8 cellular contexts compared by ENCODE assay signal in genomic region chr7:143382126-143382790, GRCh38. TPM values are rescaled to one million over a fixed set of nuclear protein-coding genes. Genes with fewer than 3 reads are reported as not detected.
DNase-seq lines count a peak whose midpoint lies in the region; ATAC-seq, FAIRE-seq and TF ChIP-seq lines count a peak whose summit lies in the region.

No MANE protein-coding gene starts in this region.

- TSS peak; percentile 34 for BruUV-seq in K562 (replicated peaks; lab: Mats Ljungman, UMichigan)

- CTCF ChIA-PET in activated CD8-positive, alpha-beta memory T cell treated with anti-CD3 and anti-CD28 coated beads, Interleukin-2, amount 10 ng/mL, durations not matched to agents 7 days and 5 days (lab: Charles Lee): interaction anchor here (1.3 to 3.6 kb wide), 3 partner anchors 26 to 83 kb away, joined by 3 to 46 read pairs (median 5); partner anchors contain the start of gene EPHA1
- CTCF ChIA-PET in K562 (lab: Yijun Ruan, JAX; ENCODE audit: low intra/inter-chr PET ratio): interaction anchor here (0.6 kb wide), 1 partner anchor 65 kb away, joined by 5 read pairs; no protein-coding TSS in a partner anchor

- intact Hi-C loops in K562 (cut with micrococcal nuclease): loop anchor here (5.0 kb wide), 1 partner anchor 35 kb away; no protein-coding TSS in a partner anchor
- intact Hi-C loops in lower leg skin (cut with DNase I; ENCODE audit: low total_unique reads): no loop called here
- intact Hi-C loops in tibial artery (cut with DNase I; ENCODE audit: low total_unique reads): loop anchor here (5.0 kb wide), 1 partner anchor 35 kb away; no protein-coding TSS in a partner anchor

- H3K9me3 ChIP-seq in K562 (replicated peaks; ENCODE audit: control insufficient read depth, insufficient read depth, low read depth, low read length): no peaks in the 10 kb centered on the region
- no peaks in the 10 kb centered on the region for H3K9me3 ChIP-seq in tibial artery

- no peak for TF ChIP-seq RAD21 in K562 (CRISPR knock-in tag; conservative IDR thresholded peaks at IDR 0.05 in 1 of 2, IDR thresholded peaks at IDR 0.05 in 1 of 2)

- FAIRE-seq in K562 (lab: Jason Lieb, UNC): no peak

- no peaks in the 10 kb centered on the region for H3K9me3 Mint-ChIP-seq in activated CD8-positive, alpha-beta memory T cell treated with anti-CD3 and anti-CD28 coated beads, Interleukin-2, amount 10 ng/mL, durations not matched to agents 7 days and 5 days (ENCODE audit: low read depth)

- H4K20me1 ChIP-seq in K562 (replicated peaks; ENCODE audit: control insufficient read depth, insufficient read depth, low read length): peaks cover 8% of the 10 kb centered on the region

- no peaks in the 10 kb centered on the region for H3K27me3 Mint-ChIP-seq in activated CD8-positive, alpha-beta memory T cell treated with anti-CD3 and anti-CD28 coated beads, Interleukin-2, amount 10 ng/mL, durations not matched to agents 7 days and 5 days

- H3K4me2 ChIP-seq in K562 (ENCODE audit: insufficient read depth, low read length): peak overlapping the region; percentile 64

- H3K27me3 ChIP-seq in K562 (ENCODE audit: control insufficient read depth in 2 of 2, insufficient read depth in 2 of 2, low read length in 2 of 2): no peaks in the 10 kb centered on the region
- H3K27me3 ChIP-seq in tibial artery: no peaks in the 10 kb centered on the region

- no peak for TF ChIP-seq CTCF in K562 (IDR thresholded peaks at IDR 0.05 in 2 of 3, conservative IDR thresholded peaks at IDR 0.05 in 1 of 3; ENCODE audit: insufficient read depth in 2 of 3, low read depth in 1 of 3, low read length in 3 of 3)
- TF ChIP-seq CTCF in lower leg skin (IDR thresholded peaks at IDR 0.05): no peak
- TF ChIP-seq CTCF in tibial artery (IDR thresholded peaks at IDR 0.05): no peak

- POLR2A ChIA-PET in K562 (lab: Yijun Ruan, JAX): interaction anchor here (1.2 to 4.0 kb wide), 3 partner anchors 10 to 12 kb away, joined by 4 to 29 read pairs (median 13); no protein-coding TSS in a partner anchor

- peaks cover 13% of the 10 kb centered on the region for H3K9me1 ChIP-seq in K562 (ENCODE audit: control insufficient read depth, insufficient read depth, low read length)

- H3K4me3 ChIP-seq in K562 (peak overlapping the region; percentile 72), lower leg skin (ENCODE audit: low read depth, poor library complexity, severe bottlenecking) (peak overlapping the region; percentile 89), tibial artery (peak overlapping the region; percentile 69 to 98)

- H3K4me1 ChIP-seq in K562 (replicated peaks in 1 of 2; ENCODE audit: control insufficient read depth in 2 of 2, insufficient read depth in 2 of 2, low read length in 2 of 2): peaks cover 21 to 37% of the 10 kb centered on the region in 2 experiments; a peak in 4 of 5 replicates
- H3K4me1 ChIP-seq in tibial artery: peaks cover 0 to 71% (median 62%) of the 10 kb centered on the region in 4 donors

- in situ Hi-C loops in K562 (cut with MboI): no loop called here

- H3K9ac ChIP-seq in K562 (ENCODE audit: insufficient read depth in 1 of 2, low read depth in 2 of 2, low read length in 2 of 2): peak overlapping the region; percentile 92 to 94

- TF ChIP-seq EP300 in K562 (IDR thresholded peaks at IDR 0.05; ENCODE audit: low read length): no peak

- ATAC-seq in activated CD8-positive, alpha-beta memory T cell treated with anti-CD3 and anti-CD28 coated beads, Interleukin-2, amount 10 ng/mL, durations not matched to agents 7 days and 5 days: no peak
- ATAC-seq in K562 (no peak), GM18520 (IDR thresholded peaks at IDR 0.05; ENCODE audit: unreplicated experiment) (no peak), GM19452 (IDR thresholded peaks at IDR 0.05; ENCODE audit: unreplicated experiment) (no peak)

- H2AFZ ChIP-seq in K562 (ENCODE audit: low read depth, low read length): peak overlapping the region; percentile 14; the same call in 1 of the 2 replicates

- peaks cover 39% of the 10 kb centered on the region; the same call in 2 of the 3 replicates for H3K36me3 ChIP-seq in K562 (ENCODE audit: control insufficient read depth, insufficient read depth, low read length)
- H3K36me3 ChIP-seq in tibial artery: peaks cover 0 to 15% (median 2%) of the 10 kb centered on the region in 3 donors

- H3K79me2 ChIP-seq in K562 (ENCODE audit: control insufficient read depth, insufficient read depth, low read length): peaks cover 12% of the 10 kb centered on the region

- TF ChIP-seq POLR2A in K562 (conservative IDR thresholded peaks at IDR 0.05): no peak; the same call in 1 of the 2 replicates
- no peak for TF ChIP-seq POLR2A in lower leg skin (IDR thresholded peaks at IDR 0.05)

- DNase-seq in activated CD8-positive, alpha-beta memory T cell treated with anti-CD3 and anti-CD28 coated beads, Interleukin-2, amount 10 ng/mL, durations not matched to agents 7 days and 5 days: no peak
- DNase-seq in activated CD8-positive, alpha-beta memory T cell treated with anti-CD3 and anti-CD28 coated beads, Interleukin-2, amount 50 U/mL, for 48 hours: no peak
- peak in 3 of 4 experiments; percentile 27 to 75 (median 71) for DNase-seq in K562 (ENCODE audit: extremely low read depth in 1 of 4, low spot score in 3 of 4)
- DNase-seq in lower leg skin (ENCODE audit: low spot score in 2 of 2): peak in 1 of 2 donors; percentile 84
- DNase-seq in tibial artery: peak in 1 of 2 donors; percentile 67
- DNase-seq in stimulated activated CD4-positive, alpha-beta T cell treated with anti-CD3 and anti-CD28 coated beads, Interleukin-2, amount 100 ng/mL, for 24 hours: no peak

- H3K4me3 Mint-ChIP-seq in activated CD8-positive, alpha-beta memory T cell treated with anti-CD3 and anti-CD28 coated beads, Interleukin-2, amount 10 ng/mL, durations not matched to agents 7 days and 5 days: no peak overlapping the region

- H3K4me1 Mint-ChIP-seq in activated CD8-positive, alpha-beta memory T cell treated with anti-CD3 and anti-CD28 coated beads, Interleukin-2, amount 10 ng/mL, durations not matched to agents 7 days and 5 days: peaks cover 21% of the 10 kb centered on the region

- H3K27ac Mint-ChIP-seq in activated CD8-positive, alpha-beta memory T cell treated with anti-CD3 and anti-CD28 coated beads, Interleukin-2, amount 10 ng/mL, durations not matched to agents 7 days and 5 days: peak overlapping the region; percentile 33

- 54% methylated on average over 17 of the region's 21 CpGs for WGBS in K562 (ENCODE audit: insufficient coverage, low coverage, missing lambda C conversion rate)
- 20 to 28% methylated on average over 9 to 15 of the region's 21 CpGs for WGBS in lower leg skin, 2 donors

- H3K27ac ChIP-seq in K562 (ENCODE audit: extremely low read depth, low read depth, low read length) (peak overlapping the region; percentile 94), tibial artery (peak overlapping the region; percentile 96 to 100)

- peaks cover 6% of the 10 kb centered on the region for H3K36me3 Mint-ChIP-seq in activated CD8-positive, alpha-beta memory T cell treated with anti-CD3 and anti-CD28 coated beads, Interleukin-2, amount 10 ng/mL, durations not matched to agents 7 days and 5 days

RNA-seq across cellular contexts. Expression of gene ZYX, which starts 1.1 kb away (rescaled TPM):
- total RNA-seq in activated CD8-positive, alpha-beta memory T cell treated with anti-CD3 and anti-CD28 coated beads, Interleukin-2, amount 10 ng/mL, durations not matched to agents 7 days and 5 days: 100 to 1,000 TPM; 173 to 212 TPM
- 38.7 and 99.5 TPM in 2 replicates for total RNA-seq in K562 (2011; cell fraction: chromatin; rRNA removed; ENCODE audit: low replicate concordance)
- total RNA-seq in K562 (2011; cell fraction: nucleolus; rRNA removed): 54.7 and 66.9 TPM in 2 replicates
- total RNA-seq in K562 (2011; cell fraction: nucleoplasm; rRNA removed): 41.5 and 64.4 TPM in 2 replicates
- 26.9 and 37.8 TPM in 2 replicates for total RNA-seq in K562 (2014; rRNA removed)
- 9.2 and 11.5 TPM in 2 replicates for total RNA-seq in K562 (2014; rRNA removed; fragmentation: Illumina TruSeq; extraction: Trizol)
- total RNA-seq in K562 (2015; rRNA removed; fragmentation: Illumina TruSeq; extraction: Trizol): 15.7 and 17.3 TPM in 2 replicates
- total RNA-seq in K562 (2021): 114 and 130 TPM in 2 replicates
- 9.0 and 18.5 TPM in 2 replicates for polyA plus RNA-seq in K562 (2011; rRNA removed)
- polyA plus RNA-seq in K562 (2011; cell fraction: cytosol; rRNA removed): 15.7 and 26.2 TPM in 2 replicates
- 53.7 and 98.4 TPM in 2 replicates for polyA plus RNA-seq in K562 (2011; cell fraction: nucleus; rRNA removed)
- polyA plus RNA-seq in K562 (2012): 141 and 252 TPM in 2 replicates
- 81.7 and 116 TPM in 2 replicates for polyA plus RNA-seq in K562 (2014; fragmentation: Illumina TruSeq; extraction: Trizol)
- polyA plus RNA-seq in K562 (2014; fragmentation: Nextera tagmentation; extraction: Ambion mirVana): 1 to 10 TPM; 1.8 to 3.1 TPM
- 30.0 and 35.0 TPM in 2 replicates for polyA plus RNA-seq in K562 (2014; rRNA removed)
- 8.3 and 9.5 TPM in 2 replicates for polyA minus RNA-seq in K562 (2011; rRNA and poly(A)+ RNA removed)
- 57.5 and 83.9 TPM in 2 replicates for polyA minus RNA-seq in K562 (2011; cell fraction: cytosol; rRNA and poly(A)+ RNA removed)
- 35.4 and 38.0 TPM in 2 replicates for polyA minus RNA-seq in K562 (2011; cell fraction: nucleus; rRNA and poly(A)+ RNA removed)
- total RNA-seq in lower leg skin: 10 to 100 TPM; 45.6 to 91.1 (median 60.9) TPM

RNA-seq across cellular contexts. Expression of gene FAM131B, which starts 19.7 kb away (rescaled TPM):
- total RNA-seq in activated CD8-positive, alpha-beta memory T cell treated with anti-CD3 and anti-CD28 coated beads, Interleukin-2, amount 10 ng/mL, durations not matched to agents 7 days and 5 days: 1 to 10 TPM; 2.3 to 2.6 TPM
- total RNA-seq in K562 (2011; cell fraction: chromatin; rRNA removed; ENCODE audit: low replicate concordance): 0.07 TPM in 1 of 2 replicates, not detected in the other
- total RNA-seq in K562 (2011; cell fraction: nucleolus; rRNA removed): not detected in 2 replicates
- not detected in 2 replicates for total RNA-seq in K562 (2011; cell fraction: nucleoplasm; rRNA removed)
- not detected in 2 replicates for total RNA-seq in K562 (2014; rRNA removed)
- total RNA-seq in K562 (2014; rRNA removed; fragmentation: Illumina TruSeq; extraction: Trizol): not detected in 2 replicates
- total RNA-seq in K562 (2015; rRNA removed; fragmentation: Illumina TruSeq; extraction: Trizol): not detected in 2 replicates
- total RNA-seq in K562 (2021): 0.04 TPM in 2 replicates
- polyA plus RNA-seq in K562 (2011; rRNA removed): 0.03 and 0.11 TPM in 2 replicates
- polyA plus RNA-seq in K562 (2011; cell fraction: cytosol; rRNA removed): not detected in 2 replicates
- 0.09 TPM in 1 of 2 replicates, not detected in the other for polyA plus RNA-seq in K562 (2011; cell fraction: nucleus; rRNA removed)
- 0.03 TPM in 2 replicates for polyA plus RNA-seq in K562 (2012)
- polyA plus RNA-seq in K562 (2014; fragmentation: Illumina TruSeq; extraction: Trizol): not detected in 2 replicates
- not detected for polyA plus RNA-seq in K562 (2014; fragmentation: Nextera tagmentation; extraction: Ambion mirVana)
- not detected in 2 replicates for polyA plus RNA-seq in K562 (2014; rRNA removed)
- not detected in 2 replicates for polyA minus RNA-seq in K562 (2011; rRNA and poly(A)+ RNA removed)
- 0.29 TPM in 1 of 2 replicates, not detected in the other for polyA minus RNA-seq in K562 (2011; cell fraction: cytosol; rRNA and poly(A)+ RNA removed)
- 0.33 TPM in 1 of 2 replicates, not detected in the other for polyA minus RNA-seq in K562 (2011; cell fraction: nucleus; rRNA and poly(A)+ RNA removed)
- total RNA-seq in lower leg skin: 1 to 10 TPM in 1 of 4 donors, under 1 TPM in 2, not detected in 1; 0.27 to 1.4 (median 0.42) TPM

RNA-seq across cellular contexts. Expression of gene EPHA1, which starts 26.4 kb away (rescaled TPM):
- 1 to 10 TPM in 1 of 2 experiments, under 1 TPM in 1; 0.47 to 1.6 TPM for total RNA-seq in activated CD8-positive, alpha-beta memory T cell treated with anti-CD3 and anti-CD28 coated beads, Interleukin-2, amount 10 ng/mL, durations not matched to agents 7 days and 5 days
- 0.37 TPM in 1 of 2 replicates, not detected in the other for total RNA-seq in K562 (2011; cell fraction: chromatin; rRNA removed; ENCODE audit: low replicate concordance)
- 0.26 and 0.67 TPM in 2 replicates for total RNA-seq in K562 (2011; cell fraction: nucleolus; rRNA removed)
- total RNA-seq in K562 (2011; cell fraction: nucleoplasm; rRNA removed): 0.37 TPM in 1 of 2 replicates, not detected in the other
- not detected in 2 replicates for total RNA-seq in K562 (2014; rRNA removed)
- not detected in 2 replicates for total RNA-seq in K562 (2014; rRNA removed; fragmentation: Illumina TruSeq; extraction: Trizol)
- total RNA-seq in K562 (2015; rRNA removed; fragmentation: Illumina TruSeq; extraction: Trizol): not detected in 2 replicates
- total RNA-seq in K562 (2021): 0.22 and 0.25 TPM in 2 replicates
- 0.07 and 0.32 TPM in 2 replicates for polyA plus RNA-seq in K562 (2011; rRNA removed)
- 0.03 and 0.39 TPM in 2 replicates for polyA plus RNA-seq in K562 (2011; cell fraction: cytosol; rRNA removed)
- polyA plus RNA-seq in K562 (2011; cell fraction: nucleus; rRNA removed): 0.25 and 1.1 TPM in 2 replicates
- 2.7 and 3.5 TPM in 2 replicates for polyA plus RNA-seq in K562 (2012)
- polyA plus RNA-seq in K562 (2014; fragmentation: Illumina TruSeq; extraction: Trizol): not detected in 2 replicates
- polyA plus RNA-seq in K562 (2014; fragmentation: Nextera tagmentation; extraction: Ambion mirVana): not detected
- 0.05 and 0.57 TPM in 2 replicates for polyA plus RNA-seq in K562 (2014; rRNA removed)
- polyA minus RNA-seq in K562 (2011; rRNA and poly(A)+ RNA removed): 0.14 TPM in 1 of 2 replicates, not detected in the other
- polyA minus RNA-seq in K562 (2011; cell fraction: cytosol; rRNA and poly(A)+ RNA removed): not detected in 2 replicates
- 0.54 TPM in 1 of 2 replicates, not detected in the other for polyA minus RNA-seq in K562 (2011; cell fraction: nucleus; rRNA and poly(A)+ RNA removed)
- total RNA-seq in lower leg skin: 10 to 100 TPM; 51.7 to 94.5 (median 64.2) TPM

Comparison
In these comparisons a context has a peak if more than half of its experiments do, and no peak if none do; other contexts are left out.
1. DNase-seq: peak in K562 (3 of 4); none in activated CD8-positive, alpha-beta memory T cell treated with anti-CD3 and anti-CD28 coated beads, Interleukin-2, amount 10 ng/mL, durations not matched to agents 7 days and 5 days (single experiment), activated CD8-positive, alpha-beta memory T cell treated with anti-CD3 and anti-CD28 coated beads, Interleukin-2, amount 50 U/mL, for 48 hours (single experiment) and stimulated activated CD4-positive, alpha-beta T cell treated with anti-CD3 and anti-CD28 coated beads, Interleukin-2, amount 100 ng/mL, for 24 hours (0 of 2).
2. RNA of gene EPHA1, which starts 26.4 kb away (total RNA-seq): 51.7 to 94.5 TPM in lower leg skin; 0.47 to 1.6 TPM in activated CD8-positive, alpha-beta memory T cell treated with anti-CD3 and anti-CD28 coated beads, Interleukin-2, amount 10 ng/mL, durations not matched to agents 7 days and 5 days and 0.22 to 0.67 TPM in K562; every median in the first group is over 10 times any median in the second.
3. Peak in every context shown above with its lines, with median percentiles within 50 percentile points of each other: H3K4me3 ChIP-seq.